In the genomic region with DNA sequence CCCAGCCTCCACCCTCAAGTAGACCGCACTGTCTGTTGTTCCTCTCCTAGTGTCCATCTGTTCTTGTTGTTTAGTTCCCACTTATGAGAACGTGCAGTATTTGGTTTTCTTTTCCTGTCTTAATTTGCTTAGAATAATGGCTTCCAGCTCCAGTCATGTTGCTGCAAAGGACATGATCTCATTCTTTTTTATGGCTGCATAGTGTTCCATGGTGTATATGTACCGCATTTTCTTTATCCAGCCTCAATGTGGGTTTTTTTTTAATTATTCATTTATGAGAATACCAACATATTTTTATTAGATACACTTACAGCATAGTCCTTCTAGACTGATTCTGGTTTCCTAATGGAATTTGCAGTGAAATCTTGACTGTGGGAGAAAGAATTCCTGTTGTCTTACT, we compare ENCODE assay signal across 10 cellular contexts. TPM values are rescaled to one million over a fixed set of nuclear protein-coding genes. Genes with fewer than 3 reads are reported as not detected.
A peak's percentile ranks its signal among the peaks of the same experiment; 100 is the strongest.
DNase-seq lines count a peak whose midpoint lies in the region; ATAC-seq and TF ChIP-seq lines count a peak whose summit lies in the region.
"Had no signal": no experiment of that assay in that cellular context is flagged by ENCODE, and none has a peak within 500 bp of the region (broad histone marks: within the 10 kb centered on the region; RNA-seq: fewer than 3 reads in every experiment).

No MANE protein-coding gene starts in this region.

- H3K9me3 Mint-ChIP-seq in T-helper 1 cell treated with Interleukin-12 subunit alpha and Interleukin-12 subunit beta and Interleukin-4 antibody, amounts not matched to agents 30 μg/mL and 1 μg/mL, for 36 hours: no peaks in the 10 kb centered on the region
- H3K9me3 Mint-ChIP-seq in chondrocyte (ENCODE audit: low read depth) (peaks cover 9% of the 10 kb centered on the region), osteocyte (ENCODE audit: unreplicated experiment) (peaks cover 4% of the 10 kb centered on the region)

- peaks cover 40% of the 10 kb centered on the region for H3K4me1 Mint-ChIP-seq in T-helper 1 cell treated with Interleukin-12 subunit alpha and Interleukin-12 subunit beta and Interleukin-4 antibody, amounts not matched to agents 30 μg/mL and 1 μg/mL, for 36 hours (ENCODE audit: low read depth)
- H3K4me1 Mint-ChIP-seq in chondrocyte (ENCODE audit: low read depth) (peaks cover 35% of the 10 kb centered on the region), osteocyte (ENCODE audit: unreplicated experiment) (peaks cover 18% of the 10 kb centered on the region)

- H3K4me1 ChIP-seq in Loucy (ENCODE audit: insufficient read depth, low read length, poor library complexity, severe bottlenecking): peaks cover 19% of the 10 kb centered on the region

- peak overlapping the region; percentile 91 for H3K4me2 ChIP-seq in Loucy (ENCODE audit: low read depth, low read length, poor library complexity, severe bottlenecking)

- DNase-seq in T-helper 1 cell: no peak
- DNase-seq in chondrocyte (ENCODE audit: low spot score): no peak
- DNase-seq in osteocyte (ENCODE audit: extremely low spot score, unreplicated experiment): no peak
- DNase-seq in NCI-H1092 (lab: John Stamatoyannopoulos, UW): no peak
- DNase-seq in DMS53 (lab: John Stamatoyannopoulos, UW): no peak
- DNase-seq: body of pancreas, nucleus accumbens had no signal

- H3F3A ChIP-seq in Loucy (ENCODE audit: low read depth): no peaks in the 10 kb centered on the region; the same call in 1 of the 2 replicates

- H4K20me1 ChIP-seq in Loucy (ENCODE audit: insufficient read depth, low read length, poor library complexity, severe bottlenecking): peaks cover 50% of the 10 kb centered on the region

- peak overlapping the region; percentile 80 for H3K27ac Mint-ChIP-seq in T-helper 1 cell treated with Interleukin-12 subunit alpha and Interleukin-12 subunit beta and Interleukin-4 antibody, amounts not matched to agents 30 μg/mL and 1 μg/mL, for 36 hours
- H3K27ac Mint-ChIP-seq in chondrocyte (ENCODE audit: unreplicated experiment): no peak overlapping the region
- H3K27ac Mint-ChIP-seq in osteocyte (ENCODE audit: unreplicated experiment): peak overlapping the region; percentile 50

- no peaks in the 10 kb centered on the region for H3K9me2 ChIP-seq in Loucy (replicated peaks; ENCODE audit: low read depth, low read length)

- H3K27me3 Mint-ChIP-seq in T-helper 1 cell treated with Interleukin-12 subunit alpha and Interleukin-12 subunit beta and Interleukin-4 antibody, amounts not matched to agents 30 μg/mL and 1 μg/mL, for 36 hours (ENCODE audit: low read depth): no peaks in the 10 kb centered on the region
- no peaks in the 10 kb centered on the region for H3K27me3 Mint-ChIP-seq in chondrocyte (ENCODE audit: low read depth)
- H3K27me3 Mint-ChIP-seq in osteocyte (ENCODE audit: unreplicated experiment): no peaks in the 10 kb centered on the region

- peak overlapping the region; percentile 98 for H3K4me3 ChIP-seq in Loucy (ENCODE audit: low read length, poor library complexity, severe bottlenecking)

- H3K36me3 Mint-ChIP-seq in T-helper 1 cell treated with Interleukin-12 subunit alpha and Interleukin-12 subunit beta and Interleukin-4 antibody, amounts not matched to agents 30 μg/mL and 1 μg/mL, for 36 hours (ENCODE audit: low read depth): peaks cover 9% of the 10 kb centered on the region
- H3K36me3 Mint-ChIP-seq in chondrocyte (ENCODE audit: low read depth) (no peaks in the 10 kb centered on the region), osteocyte (ENCODE audit: unreplicated experiment) (peaks cover under 1% of the 10 kb centered on the region)

- ATAC-seq in HG03135 (IDR thresholded peaks at IDR 0.05; ENCODE audit: unreplicated experiment): no peak
- ATAC-seq: body of pancreas had no signal

- H2AFZ ChIP-seq in Loucy (ENCODE audit: low read length): no peak overlapping the region

- H3K4me3 Mint-ChIP-seq in T-helper 1 cell treated with Interleukin-12 subunit alpha and Interleukin-12 subunit beta and Interleukin-4 antibody, amounts not matched to agents 30 μg/mL and 1 μg/mL, for 36 hours: peak overlapping the region; percentile 82
- H3K4me3 Mint-ChIP-seq in chondrocyte (ENCODE audit: unreplicated experiment) (peak overlapping the region; percentile 75), osteocyte (ENCODE audit: unreplicated experiment) (peak overlapping the region; percentile 81)

- H3K79me2 ChIP-seq in Loucy (ENCODE audit: insufficient read depth, low read length): peaks cover 66% of the 10 kb centered on the region

- H3K36me3 ChIP-seq in Loucy (ENCODE audit: insufficient read depth, low read length): no peaks in the 10 kb centered on the region

- peak overlapping the region; percentile 98 for H3K9ac ChIP-seq in Loucy (ENCODE audit: low read depth, low read length, poor library complexity, severe bottlenecking)

- TF ChIP-seq CTCF in Loucy (conservative IDR thresholded peaks at IDR 0.05; ENCODE audit: low read length): no peak
- no peak for TF ChIP-seq CTCF in chondrocyte (IDR thresholded peaks at IDR 0.05)
- TF ChIP-seq CTCF in osteocyte (IDR thresholded peaks at IDR 0.05): no peak

- no peaks in the 10 kb centered on the region for H3K9me3 ChIP-seq in Loucy (ENCODE audit: insufficient read depth, low read depth, low read length)
- H3K9me3 ChIP-seq: body of pancreas had no signal

- H3K27me3 ChIP-seq in Loucy (ENCODE audit: insufficient read depth, low read length, poor library complexity, severe bottlenecking): no peaks in the 10 kb centered on the region
- H3K27me3 ChIP-seq: body of pancreas had no signal

RNA-seq across cellular contexts. Expression of a gene that starts 1.3 kb away (rescaled TPM):
- total RNA-seq in chondrocyte (23.6 to 26.5 TPM (median 26.2 TPM) in 3 replicates), osteocyte (23.9 and 27.2 TPM in 2 replicates)
